Comparison of ENCODE assay signal across 1 cellular context in the genomic region with DNA sequence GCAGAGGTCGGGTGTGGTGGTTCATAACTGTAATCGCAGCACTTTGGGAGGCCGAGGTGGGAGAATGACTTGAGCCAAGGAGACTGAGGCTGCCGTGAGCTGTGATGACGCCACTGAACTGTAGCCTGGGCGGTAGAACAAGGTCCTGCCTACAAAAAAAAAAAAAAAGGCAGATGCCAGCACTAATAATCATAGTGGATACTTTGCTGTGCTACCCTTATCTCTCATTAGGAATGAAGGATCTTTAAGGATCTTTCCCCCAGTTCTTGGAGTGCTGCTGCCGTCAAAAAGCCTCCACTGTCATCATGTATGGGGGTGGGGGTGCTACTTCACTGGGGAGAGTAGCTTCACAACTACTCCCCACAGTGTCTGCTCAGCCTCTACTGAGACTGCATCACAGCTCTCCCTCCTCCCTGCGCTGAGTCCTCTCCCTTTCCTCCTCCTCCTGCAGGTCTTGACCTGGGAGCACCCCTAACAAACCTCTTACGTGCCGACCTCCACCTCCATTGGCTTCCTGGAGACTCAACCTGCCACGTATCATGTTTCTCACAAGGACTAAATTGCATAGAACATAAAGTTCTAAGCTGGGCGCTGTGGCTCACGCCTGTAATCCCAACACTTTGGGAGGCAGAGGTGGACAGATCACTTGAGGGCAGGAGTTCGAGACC.
TF ChIP-seq lines count a peak whose summit lies in the region.

No MANE protein-coding gene starts in this region.

TF ChIP-seq in SK-N-SH, 30 proteins besides CTCF, POLR2A, EP300 and RAD21:
- TF ChIP-seq, protein P1, sequence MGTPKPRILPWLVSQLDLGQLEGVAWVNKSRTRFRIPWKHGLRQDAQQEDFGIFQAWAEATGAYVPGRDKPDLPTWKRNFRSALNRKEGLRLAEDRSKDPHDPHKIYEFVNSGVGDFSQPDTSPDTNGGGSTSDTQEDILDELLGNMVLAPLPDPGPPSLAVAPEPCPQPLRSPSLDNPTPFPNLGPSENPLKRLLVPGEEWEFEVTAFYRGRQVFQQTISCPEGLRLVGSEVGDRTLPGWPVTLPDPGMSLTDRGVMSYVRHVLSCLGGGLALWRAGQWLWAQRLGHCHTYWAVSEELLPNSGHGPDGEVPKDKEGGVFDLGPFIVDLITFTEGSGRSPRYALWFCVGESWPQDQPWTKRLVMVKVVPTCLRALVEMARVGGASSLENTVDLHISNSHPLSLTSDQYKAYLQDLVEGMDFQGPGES (IDR thresholded peaks at IDR 0.05; ENCODE audit: low read depth, low read length), result no peak
- no peak for TF ChIP-seq SMC3 (IDR thresholded peaks at IDR 0.05; ENCODE audit: low read depth, low read length)
- TF ChIP-seq RFX5 (IDR thresholded peaks at IDR 0.05; ENCODE audit: low read length), result no peak
- TF ChIP-seq MEF2A (IDR thresholded peaks at IDR 0.05; ENCODE audit: borderline replicate concordance, low read depth), result no peak
- TF ChIP-seq JUND (IDR thresholded peaks at IDR 0.05), result no peak
- TF ChIP-seq, protein P2, sequence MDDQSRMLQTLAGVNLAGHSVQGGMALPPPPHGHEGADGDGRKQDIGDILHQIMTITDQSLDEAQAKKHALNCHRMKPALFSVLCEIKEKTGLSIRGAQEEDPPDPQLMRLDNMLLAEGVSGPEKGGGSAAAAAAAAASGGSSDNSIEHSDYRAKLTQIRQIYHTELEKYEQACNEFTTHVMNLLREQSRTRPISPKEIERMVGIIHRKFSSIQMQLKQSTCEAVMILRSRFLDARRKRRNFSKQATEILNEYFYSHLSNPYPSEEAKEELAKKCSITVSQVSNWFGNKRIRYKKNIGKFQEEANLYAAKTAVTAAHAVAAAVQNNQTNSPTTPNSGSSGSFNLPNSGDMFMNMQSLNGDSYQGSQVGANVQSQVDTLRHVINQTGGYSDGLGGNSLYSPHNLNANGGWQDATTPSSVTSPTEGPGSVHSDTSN (IDR thresholded peaks at IDR 0.05), result no peak
- no peak for TF ChIP-seq TAF1 (IDR thresholded peaks at IDR 0.05; ENCODE audit: borderline replicate concordance, low read depth, low read length)
- no peak for TF ChIP-seq EZH2phosphoT487 (IDR thresholded peaks at IDR 0.05; ENCODE audit: borderline replicate concordance, low read depth)
- no peak for TF ChIP-seq NFIC (IDR thresholded peaks at IDR 0.05; ENCODE audit: borderline replicate concordance)
- TF ChIP-seq MXI1 (IDR thresholded peaks at IDR 0.05; ENCODE audit: low read depth, low read length), result no peak
- TF ChIP-seq FOXM1 (IDR thresholded peaks at IDR 0.05; ENCODE audit: low read depth), result no peak
- no peak for TF ChIP-seq RCOR1 (IDR thresholded peaks at IDR 0.05; ENCODE audit: low read length)
- TF ChIP-seq SIN3A (IDR thresholded peaks at IDR 0.05; ENCODE audit: borderline replicate concordance, low read depth, low read length), result no peak
- TF ChIP-seq POLR2AphosphoS5 (IDR thresholded peaks at IDR 0.05; ENCODE audit: low read depth, low read length), result no peak
- no peak for TF ChIP-seq YY1 (IDR thresholded peaks at IDR 0.05; ENCODE audit: low read depth)
- no peak for TF ChIP-seq NRF1 (IDR thresholded peaks at IDR 0.05; ENCODE audit: low read depth, low read length)
- no peak for TF ChIP-seq CHD2 (IDR thresholded peaks at IDR 0.05; ENCODE audit: low read length, partially characterized antibody)
- TF ChIP-seq GABPA (IDR thresholded peaks at IDR 0.05; ENCODE audit: low read depth), result no peak
